12 cellular contexts compared by ENCODE assay signal in the genomic region with DNA sequence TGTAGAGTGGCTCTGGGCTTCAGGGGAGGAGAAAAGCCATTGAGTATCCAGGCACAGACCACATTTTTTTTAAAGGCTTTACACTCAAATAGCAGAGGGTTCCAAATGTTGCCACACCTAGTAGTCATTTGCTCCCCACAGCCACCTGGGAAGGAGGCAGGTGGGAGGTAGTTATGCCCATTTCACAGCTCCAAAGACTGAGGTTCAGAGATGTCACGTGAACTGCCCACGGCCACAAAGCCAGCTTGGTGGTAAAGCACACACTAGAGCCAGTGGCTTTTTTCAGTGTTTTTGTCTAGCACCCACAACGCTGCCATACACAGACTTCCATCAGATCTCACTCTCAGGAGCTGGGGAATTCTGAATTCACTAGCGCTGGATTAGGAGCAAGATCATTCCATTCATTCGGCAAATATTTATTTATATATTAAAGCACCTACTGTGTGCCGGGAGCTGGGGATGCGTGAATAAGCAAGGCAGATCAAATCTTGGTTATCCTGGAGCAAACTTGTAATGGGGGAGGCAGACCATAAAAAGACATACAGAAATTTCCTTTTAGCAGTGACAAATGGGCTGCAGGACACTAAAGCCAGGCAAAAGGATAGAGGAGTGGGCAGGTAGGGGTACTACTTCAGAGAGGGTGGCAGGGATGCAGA.
"Had no signal": no experiment of that assay in that cellular context is flagged by ENCODE, and none has a peak within 500 bp of the region (broad histone marks: within the 10 kb centered on the region; RNA-seq: fewer than 3 reads in every experiment).

No MANE protein-coding gene starts in this region.

- DNase-seq: activated CD4-positive, alpha-beta T cell treated with anti-CD3 and anti-CD28 coated beads for 4 hours; activated CD8-positive, alpha-beta memory T cell treated with anti-CD3 and anti-CD28 coated beads for 24 hours; activated naive CD4-positive, alpha-beta T cell; nephron progenitor cell; stimulated activated CD4-positive, alpha-beta T cell treated with anti-CD3 and anti-CD28 coated beads, Interleukin-4, amount 100 ng/mL, for 24 hours; stimulated activated naive CD4-positive, alpha-beta T cell treated with Interleukin-2 at 50 U/mL for 16 hours; transverse colon had no signal

- H3K27ac ChIP-seq: right atrium auricular region, skin epidermis, transverse colon had no signal

- H3K9me3 ChIP-seq: right atrium auricular region, transverse colon had no signal

- H3K27me3 ChIP-seq: right atrium auricular region, transverse colon had no signal

- H3K36me3 ChIP-seq: right atrium auricular region, transverse colon had no signal

- ATAC-seq: esophagus mucosa, WTC11 had no signal

- H3K4me3 ChIP-seq: lung, right atrium auricular region, skin epidermis, transverse colon had no signal
